In genomic region chr11:69044111-69045013, GRCh38 we compare ENCODE assay signal across 1 cellular context.
TF ChIP-seq lines count a peak whose summit lies in the region.

No MANE protein-coding gene starts in this region.

TF ChIP-seq in HEK293, 187 proteins besides CTCF, POLR2A, EP300 and RAD21 (continued from another document):
- TF ChIP-seq, protein P1, sequence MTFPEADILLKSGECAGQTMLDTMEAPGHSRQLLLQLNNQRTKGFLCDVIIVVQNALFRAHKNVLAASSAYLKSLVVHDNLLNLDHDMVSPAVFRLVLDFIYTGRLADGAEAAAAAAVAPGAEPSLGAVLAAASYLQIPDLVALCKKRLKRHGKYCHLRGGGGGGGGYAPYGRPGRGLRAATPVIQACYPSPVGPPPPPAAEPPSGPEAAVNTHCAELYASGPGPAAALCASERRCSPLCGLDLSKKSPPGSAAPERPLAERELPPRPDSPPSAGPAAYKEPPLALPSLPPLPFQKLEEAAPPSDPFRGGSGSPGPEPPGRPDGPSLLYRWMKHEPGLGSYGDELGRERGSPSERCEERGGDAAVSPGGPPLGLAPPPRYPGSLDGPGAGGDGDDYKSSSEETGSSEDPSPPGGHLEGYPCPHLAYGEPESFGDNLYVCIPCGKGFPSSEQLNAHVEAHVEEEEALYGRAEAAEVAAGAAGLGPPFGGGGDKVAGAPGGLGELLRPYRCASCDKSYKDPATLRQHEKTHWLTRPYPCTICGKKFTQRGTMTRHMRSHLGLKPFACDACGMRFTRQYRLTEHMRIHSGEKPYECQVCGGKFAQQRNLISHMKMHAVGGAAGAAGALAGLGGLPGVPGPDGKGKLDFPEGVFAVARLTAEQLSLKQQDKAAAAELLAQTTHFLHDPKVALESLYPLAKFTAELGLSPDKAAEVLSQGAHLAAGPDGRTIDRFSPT (tag by site-specific recombination; IDR thresholded peaks at IDR 0.05) = peak; percentile 87
- no peak for TF ChIP-seq ZNF501 (tag by site-specific recombination; IDR thresholded peaks at IDR 0.05)
- TF ChIP-seq, protein P2, sequence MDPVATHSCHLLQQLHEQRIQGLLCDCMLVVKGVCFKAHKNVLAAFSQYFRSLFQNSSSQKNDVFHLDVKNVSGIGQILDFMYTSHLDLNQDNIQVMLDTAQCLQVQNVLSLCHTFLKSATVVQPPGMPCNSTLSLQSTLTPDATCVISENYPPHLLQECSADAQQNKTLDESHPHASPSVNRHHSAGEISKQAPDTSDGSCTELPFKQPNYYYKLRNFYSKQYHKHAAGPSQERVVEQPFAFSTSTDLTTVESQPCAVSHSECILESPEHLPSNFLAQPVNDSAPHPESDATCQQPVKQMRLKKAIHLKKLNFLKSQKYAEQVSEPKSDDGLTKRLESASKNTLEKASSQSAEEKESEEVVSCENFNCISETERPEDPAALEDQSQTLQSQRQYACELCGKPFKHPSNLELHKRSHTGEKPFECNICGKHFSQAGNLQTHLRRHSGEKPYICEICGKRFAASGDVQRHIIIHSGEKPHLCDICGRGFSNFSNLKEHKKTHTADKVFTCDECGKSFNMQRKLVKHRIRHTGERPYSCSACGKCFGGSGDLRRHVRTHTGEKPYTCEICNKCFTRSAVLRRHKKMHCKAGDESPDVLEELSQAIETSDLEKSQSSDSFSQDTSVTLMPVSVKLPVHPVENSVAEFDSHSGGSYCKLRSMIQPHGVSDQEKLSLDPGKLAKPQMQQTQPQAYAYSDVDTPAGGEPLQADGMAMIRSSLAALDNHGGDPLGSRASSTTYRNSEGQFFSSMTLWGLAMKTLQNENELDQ (tag by site-specific recombination; IDR thresholded peaks at IDR 0.05; ENCODE audit: low read depth) = no peak
- TF ChIP-seq ZNF202 (tag by site-specific recombination; IDR thresholded peaks at IDR 0.05; ENCODE audit: borderline replicate concordance) = no peak
- TF ChIP-seq, protein P3, sequence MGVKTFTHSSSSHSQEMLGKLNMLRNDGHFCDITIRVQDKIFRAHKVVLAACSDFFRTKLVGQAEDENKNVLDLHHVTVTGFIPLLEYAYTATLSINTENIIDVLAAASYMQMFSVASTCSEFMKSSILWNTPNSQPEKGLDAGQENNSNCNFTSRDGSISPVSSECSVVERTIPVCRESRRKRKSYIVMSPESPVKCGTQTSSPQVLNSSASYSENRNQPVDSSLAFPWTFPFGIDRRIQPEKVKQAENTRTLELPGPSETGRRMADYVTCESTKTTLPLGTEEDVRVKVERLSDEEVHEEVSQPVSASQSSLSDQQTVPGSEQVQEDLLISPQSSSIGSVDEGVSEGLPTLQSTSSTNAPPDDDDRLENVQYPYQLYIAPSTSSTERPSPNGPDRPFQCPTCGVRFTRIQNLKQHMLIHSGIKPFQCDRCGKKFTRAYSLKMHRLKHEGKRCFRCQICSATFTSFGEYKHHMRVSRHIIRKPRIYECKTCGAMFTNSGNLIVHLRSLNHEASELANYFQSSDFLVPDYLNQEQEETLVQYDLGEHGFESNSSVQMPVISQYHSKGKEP (tag by site-specific recombination; IDR thresholded peaks at IDR 0.05) = no peak
- TF ChIP-seq ZNF10 (tag by site-specific recombination; IDR thresholded peaks at IDR 0.05) = no peak
- no peak for TF ChIP-seq ZSCAN23 (tag by site-specific recombination; IDR thresholded peaks at IDR 0.05)
- TF ChIP-seq ZNF280C (tag by site-specific recombination; IDR thresholded peaks at IDR 0.05) = no peak
- TF ChIP-seq ZNF184 (tag by site-specific recombination; IDR thresholded peaks at IDR 0.05) = no peak
- TF ChIP-seq, protein P4, sequence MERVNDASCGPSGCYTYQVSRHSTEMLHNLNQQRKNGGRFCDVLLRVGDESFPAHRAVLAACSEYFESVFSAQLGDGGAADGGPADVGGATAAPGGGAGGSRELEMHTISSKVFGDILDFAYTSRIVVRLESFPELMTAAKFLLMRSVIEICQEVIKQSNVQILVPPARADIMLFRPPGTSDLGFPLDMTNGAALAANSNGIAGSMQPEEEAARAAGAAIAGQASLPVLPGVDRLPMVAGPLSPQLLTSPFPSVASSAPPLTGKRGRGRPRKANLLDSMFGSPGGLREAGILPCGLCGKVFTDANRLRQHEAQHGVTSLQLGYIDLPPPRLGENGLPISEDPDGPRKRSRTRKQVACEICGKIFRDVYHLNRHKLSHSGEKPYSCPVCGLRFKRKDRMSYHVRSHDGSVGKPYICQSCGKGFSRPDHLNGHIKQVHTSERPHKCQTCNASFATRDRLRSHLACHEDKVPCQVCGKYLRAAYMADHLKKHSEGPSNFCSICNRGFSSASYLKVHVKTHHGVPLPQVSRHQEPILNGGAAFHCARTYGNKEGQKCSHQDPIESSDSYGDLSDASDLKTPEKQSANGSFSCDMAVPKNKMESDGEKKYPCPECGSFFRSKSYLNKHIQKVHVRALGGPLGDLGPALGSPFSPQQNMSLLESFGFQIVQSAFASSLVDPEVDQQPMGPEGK (tag by site-specific recombination; IDR thresholded peaks at IDR 0.05) = no peak
- no peak for TF ChIP-seq ZNF292 (tag by site-specific recombination; IDR thresholded peaks at IDR 0.05; ENCODE audit: borderline replicate concordance, low read depth)
- TF ChIP-seq ZNF132 (tag by site-specific recombination; IDR thresholded peaks at IDR 0.05; ENCODE audit: borderline replicate concordance) = no peak
- no peak for TF ChIP-seq ZNF600 (tag by site-specific recombination; IDR thresholded peaks at IDR 0.05)
- TF ChIP-seq OSR2 (tag by site-specific recombination; IDR thresholded peaks at IDR 0.05) = no peak
- TF ChIP-seq KLF17 (tag by site-specific recombination; IDR thresholded peaks at IDR 0.05) = no peak
- peak; percentile 61 for TF ChIP-seq ZIC2 (tag by site-specific recombination; IDR thresholded peaks at IDR 0.05)
- TF ChIP-seq ZNF354C (tag by site-specific recombination; IDR thresholded peaks at IDR 0.05; ENCODE audit: borderline replicate concordance, low read depth) = no peak
- no peak for TF ChIP-seq ZNF112 (tag by site-specific recombination; IDR thresholded peaks at IDR 0.05)
- TF ChIP-seq ZNF629 (tag by site-specific recombination; IDR thresholded peaks at IDR 0.05) = no peak
- peak; percentile 84 for TF ChIP-seq ZNF341 (tag by site-specific recombination; IDR thresholded peaks at IDR 0.05; ENCODE audit: low read depth)
- no peak for TF ChIP-seq ZNF701 (tag by site-specific recombination; IDR thresholded peaks at IDR 0.05)
- no peak for TF ChIP-seq FEZF1 (tag by site-specific recombination; IDR thresholded peaks at IDR 0.05)
- TF ChIP-seq HOXD13 (CRISPR knock-in tag; IDR thresholded peaks at IDR 0.05; ENCODE audit: borderline replicate concordance) = no peak
- no peak for TF ChIP-seq PRDM1 (tag by site-specific recombination; IDR thresholded peaks at IDR 0.05)
- no peak for TF ChIP-seq ZNF518A (tag by site-specific recombination; conservative IDR thresholded peaks at IDR 0.05; ENCODE audit: low read depth)
- no peak for TF ChIP-seq ZBTB7A (tag by site-specific recombination; IDR thresholded peaks at IDR 0.05; ENCODE audit: low read depth)
- TF ChIP-seq ZNF660 (tag by site-specific recombination; IDR thresholded peaks at IDR 0.05) = 0 out of 2 replicates have a peak, but pooled peaks have one; percentile 44
- TF ChIP-seq ZNF664 (tag by site-specific recombination; IDR thresholded peaks at IDR 0.05) = no peak
- TF ChIP-seq, protein P5, sequence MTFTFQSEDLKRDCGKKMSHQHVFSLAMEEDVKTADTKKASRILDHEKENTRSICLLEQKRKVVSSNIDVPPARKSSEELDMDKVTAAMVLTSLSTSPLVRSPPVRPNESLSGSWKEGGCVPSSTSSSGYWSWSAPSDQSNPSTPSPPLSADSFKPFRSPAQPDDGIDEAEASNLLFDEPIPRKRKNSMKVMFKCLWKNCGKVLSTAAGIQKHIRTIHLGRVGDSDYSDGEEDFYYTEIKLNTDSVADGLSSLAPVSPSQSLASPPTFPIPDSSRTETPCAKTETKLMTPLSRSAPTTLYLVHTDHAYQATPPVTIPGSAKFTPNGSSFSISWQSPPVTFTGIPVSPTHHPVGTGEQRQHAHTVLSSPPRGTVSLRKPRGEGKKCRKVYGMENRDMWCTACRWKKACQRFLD (tag by site-specific recombination; IDR thresholded peaks at IDR 0.05) = no peak
- TF ChIP-seq ZNF248 (tag by site-specific recombination; IDR thresholded peaks at IDR 0.05) = no peak
- TF ChIP-seq ZNF140 (tag by site-specific recombination; IDR thresholded peaks at IDR 0.05) = no peak
- no peak for TF ChIP-seq ZNF404 (tag by site-specific recombination; IDR thresholded peaks at IDR 0.05)
- TF ChIP-seq ZNF549 (tag by site-specific recombination; IDR thresholded peaks at IDR 0.05) = no peak
- no peak for TF ChIP-seq ZNF211 (tag by site-specific recombination; IDR thresholded peaks at IDR 0.05; ENCODE audit: low read depth)
- TF ChIP-seq ZNF514 (tag by site-specific recombination; IDR thresholded peaks at IDR 0.05) = no peak
- TF ChIP-seq HOXA7 (CRISPR knock-in tag; IDR thresholded peaks at IDR 0.05; ENCODE audit: borderline replicate concordance) = no peak
- TF ChIP-seq ZNF324 (tag by site-specific recombination; IDR thresholded peaks at IDR 0.05) = no peak
- no peak for TF ChIP-seq ELK4 (IDR thresholded peaks at IDR 0.05; ENCODE audit: borderline replicate concordance, low read depth, low read length)
- no peak for TF ChIP-seq KLF8 (tag by site-specific recombination; IDR thresholded peaks at IDR 0.05)
- TF ChIP-seq ZFP37 (tag by site-specific recombination; IDR thresholded peaks at IDR 0.05) = no peak
- TF ChIP-seq ZNF792 (tag by site-specific recombination; IDR thresholded peaks at IDR 0.05) = no peak
- TF ChIP-seq ZNF558 (tag by site-specific recombination; IDR thresholded peaks at IDR 0.05) = no peak
- TF ChIP-seq ZNF624 (tag by site-specific recombination; IDR thresholded peaks at IDR 0.05) = no peak
